1 cellular context compared by ENCODE assay signal in the genomic region with DNA sequence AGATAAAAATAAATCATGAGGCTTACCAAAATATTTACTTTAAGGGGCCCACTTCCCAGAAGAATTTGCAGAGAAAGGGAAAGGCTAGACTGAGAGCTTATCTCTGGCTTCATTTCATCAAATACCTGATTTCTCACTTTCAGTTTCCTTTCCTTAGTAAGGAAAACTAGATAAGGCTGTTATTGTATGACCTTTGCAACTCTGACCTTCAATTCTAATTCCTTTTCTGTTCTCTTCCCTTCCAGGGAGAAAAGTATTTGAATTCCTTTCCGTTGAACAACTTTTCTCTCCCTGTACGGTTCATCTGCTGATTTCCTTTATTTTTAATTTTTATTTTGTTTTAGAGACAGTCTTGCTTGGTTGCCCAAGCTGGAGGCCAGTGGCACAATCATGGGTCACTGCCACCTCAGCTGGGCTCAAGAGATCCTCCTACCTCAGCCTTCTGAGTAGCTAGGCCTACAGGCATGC.
TF ChIP-seq lines count a peak whose summit lies in the region.

No MANE protein-coding gene starts in this region.

TF ChIP-seq in WTC11, 78 proteins besides CTCF, POLR2A, EP300 and RAD21:
- TF ChIP-seq, protein P1, sequence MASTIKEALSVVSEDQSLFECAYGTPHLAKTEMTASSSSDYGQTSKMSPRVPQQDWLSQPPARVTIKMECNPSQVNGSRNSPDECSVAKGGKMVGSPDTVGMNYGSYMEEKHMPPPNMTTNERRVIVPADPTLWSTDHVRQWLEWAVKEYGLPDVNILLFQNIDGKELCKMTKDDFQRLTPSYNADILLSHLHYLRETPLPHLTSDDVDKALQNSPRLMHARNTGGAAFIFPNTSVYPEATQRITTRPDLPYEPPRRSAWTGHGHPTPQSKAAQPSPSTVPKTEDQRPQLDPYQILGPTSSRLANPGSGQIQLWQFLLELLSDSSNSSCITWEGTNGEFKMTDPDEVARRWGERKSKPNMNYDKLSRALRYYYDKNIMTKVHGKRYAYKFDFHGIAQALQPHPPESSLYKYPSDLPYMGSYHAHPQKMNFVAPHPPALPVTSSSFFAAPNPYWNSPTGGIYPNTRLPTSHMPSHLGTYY (CRISPR knock-in tag; IDR thresholded peaks at IDR 0.05): no peak
- TF ChIP-seq TP53 (CRISPR knock-in tag; IDR thresholded peaks at IDR 0.05) (no peak), KAT7 (CRISPR knock-in tag; IDR thresholded peaks at IDR 0.05; ENCODE audit: borderline replicate concordance) (no peak), FOXK1 (CRISPR knock-in tag; IDR thresholded peaks at IDR 0.05) (no peak)
- TF ChIP-seq, protein P2, sequence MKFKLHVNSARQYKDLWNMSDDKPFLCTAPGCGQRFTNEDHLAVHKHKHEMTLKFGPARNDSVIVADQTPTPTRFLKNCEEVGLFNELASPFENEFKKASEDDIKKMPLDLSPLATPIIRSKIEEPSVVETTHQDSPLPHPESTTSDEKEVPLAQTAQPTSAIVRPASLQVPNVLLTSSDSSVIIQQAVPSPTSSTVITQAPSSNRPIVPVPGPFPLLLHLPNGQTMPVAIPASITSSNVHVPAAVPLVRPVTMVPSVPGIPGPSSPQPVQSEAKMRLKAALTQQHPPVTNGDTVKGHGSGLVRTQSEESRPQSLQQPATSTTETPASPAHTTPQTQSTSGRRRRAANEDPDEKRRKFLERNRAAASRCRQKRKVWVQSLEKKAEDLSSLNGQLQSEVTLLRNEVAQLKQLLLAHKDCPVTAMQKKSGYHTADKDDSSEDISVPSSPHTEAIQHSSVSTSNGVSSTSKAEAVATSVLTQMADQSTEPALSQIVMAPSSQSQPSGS (CRISPR knock-in tag; IDR thresholded peaks at IDR 0.05; ENCODE audit: borderline replicate concordance, low read depth): no peak
- TF ChIP-seq, protein P3, sequence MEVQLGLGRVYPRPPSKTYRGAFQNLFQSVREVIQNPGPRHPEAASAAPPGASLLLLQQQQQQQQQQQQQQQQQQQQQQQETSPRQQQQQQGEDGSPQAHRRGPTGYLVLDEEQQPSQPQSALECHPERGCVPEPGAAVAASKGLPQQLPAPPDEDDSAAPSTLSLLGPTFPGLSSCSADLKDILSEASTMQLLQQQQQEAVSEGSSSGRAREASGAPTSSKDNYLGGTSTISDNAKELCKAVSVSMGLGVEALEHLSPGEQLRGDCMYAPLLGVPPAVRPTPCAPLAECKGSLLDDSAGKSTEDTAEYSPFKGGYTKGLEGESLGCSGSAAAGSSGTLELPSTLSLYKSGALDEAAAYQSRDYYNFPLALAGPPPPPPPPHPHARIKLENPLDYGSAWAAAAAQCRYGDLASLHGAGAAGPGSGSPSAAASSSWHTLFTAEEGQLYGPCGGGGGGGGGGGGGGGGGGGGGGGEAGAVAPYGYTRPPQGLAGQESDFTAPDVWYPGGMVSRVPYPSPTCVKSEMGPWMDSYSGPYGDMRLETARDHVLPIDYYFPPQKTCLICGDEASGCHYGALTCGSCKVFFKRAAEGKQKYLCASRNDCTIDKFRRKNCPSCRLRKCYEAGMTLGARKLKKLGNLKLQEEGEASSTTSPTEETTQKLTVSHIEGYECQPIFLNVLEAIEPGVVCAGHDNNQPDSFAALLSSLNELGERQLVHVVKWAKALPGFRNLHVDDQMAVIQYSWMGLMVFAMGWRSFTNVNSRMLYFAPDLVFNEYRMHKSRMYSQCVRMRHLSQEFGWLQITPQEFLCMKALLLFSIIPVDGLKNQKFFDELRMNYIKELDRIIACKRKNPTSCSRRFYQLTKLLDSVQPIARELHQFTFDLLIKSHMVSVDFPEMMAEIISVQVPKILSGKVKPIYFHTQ (CRISPR knock-in tag; IDR thresholded peaks at IDR 0.05): no peak
- TF ChIP-seq, protein P4, sequence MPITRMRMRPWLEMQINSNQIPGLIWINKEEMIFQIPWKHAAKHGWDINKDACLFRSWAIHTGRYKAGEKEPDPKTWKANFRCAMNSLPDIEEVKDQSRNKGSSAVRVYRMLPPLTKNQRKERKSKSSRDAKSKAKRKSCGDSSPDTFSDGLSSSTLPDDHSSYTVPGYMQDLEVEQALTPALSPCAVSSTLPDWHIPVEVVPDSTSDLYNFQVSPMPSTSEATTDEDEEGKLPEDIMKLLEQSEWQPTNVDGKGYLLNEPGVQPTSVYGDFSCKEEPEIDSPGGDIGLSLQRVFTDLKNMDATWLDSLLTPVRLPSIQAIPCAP (CRISPR knock-in tag; IDR thresholded peaks at IDR 0.05): no peak
- TF ChIP-seq, protein P5, sequence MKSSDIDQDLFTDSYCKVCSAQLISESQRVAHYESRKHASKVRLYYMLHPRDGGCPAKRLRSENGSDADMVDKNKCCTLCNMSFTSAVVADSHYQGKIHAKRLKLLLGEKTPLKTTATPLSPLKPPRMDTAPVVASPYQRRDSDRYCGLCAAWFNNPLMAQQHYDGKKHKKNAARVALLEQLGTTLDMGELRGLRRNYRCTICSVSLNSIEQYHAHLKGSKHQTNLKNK (CRISPR knock-in tag; IDR thresholded peaks at IDR 0.05): no peak
